ENCODE assay signal across 7 cellular contexts in the genomic region with DNA sequence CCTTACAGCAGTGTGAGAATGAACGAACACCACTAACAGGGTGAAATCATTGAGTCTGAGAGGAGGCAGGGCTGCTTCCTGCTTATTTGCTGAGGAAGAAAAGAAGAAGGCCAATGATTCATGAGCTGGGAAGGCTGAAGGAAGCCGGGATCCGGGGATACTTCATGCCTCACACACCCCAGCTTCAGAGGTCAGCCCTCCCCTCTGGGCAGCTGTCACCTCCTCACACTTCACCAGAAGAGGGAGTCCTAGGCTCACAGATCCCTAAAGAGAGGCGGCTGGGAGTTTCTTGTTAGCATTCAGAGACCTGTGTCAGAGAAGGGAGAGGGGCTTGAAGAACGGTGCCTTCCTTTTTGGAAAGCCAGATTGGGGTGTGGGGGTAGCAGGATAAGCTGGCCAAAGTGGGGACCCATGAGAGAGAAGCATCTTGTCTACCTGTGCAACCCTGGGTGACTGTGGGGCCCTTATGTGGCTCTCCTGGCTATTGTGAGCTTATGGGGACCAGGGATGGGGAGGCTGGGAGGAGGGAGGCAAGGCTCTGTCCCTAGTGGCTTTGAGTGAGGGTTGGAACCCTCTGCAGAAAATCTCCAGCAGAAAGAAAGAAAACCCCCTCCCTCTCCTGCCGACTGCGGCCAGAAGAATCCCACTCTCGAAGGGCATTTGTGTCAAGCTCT.
A peak's percentile ranks its signal among the peaks of the same experiment; 100 is the strongest.
DNase-seq lines count a peak whose midpoint lies in the region; ATAC-seq and TF ChIP-seq lines count a peak whose summit lies in the region.

No MANE protein-coding gene starts in this region.

- H3K4me1 Mint-ChIP-seq in activated T-cell treated with anti-CD3 and anti-CD28 coated beads, Interleukin-2, amount 50 U/mL, for 4 hours (ENCODE audit: low read depth): peaks cover 31% of the 10 kb centered on the region

- H3K27me3 Mint-ChIP-seq in activated T-cell treated with anti-CD3 and anti-CD28 coated beads, Interleukin-2, amount 50 U/mL, for 4 hours (ENCODE audit: low read depth): peaks cover 2% of the 10 kb centered on the region

- DNase-seq in GM10248 (ENCODE audit: extremely low spot score): peak; percentile 77
- peak; percentile 4 for DNase-seq in NCI-H82 treated with DMSO at 0.1 percent for 48 hours (lab: John Stamatoyannopoulos, UW; ENCODE audit: unreplicated experiment)
- DNase-seq in activated T-cell treated with anti-CD3 and anti-CD28 coated beads, Interleukin-2, amount 50 U/mL, for 4 hours: peak; percentile 20
- DNase-seq in fibroblast of the conjunctiva (ENCODE audit: low read depth): peak; percentile 37
- peak; percentile 76 for DNase-seq in non-pigmented ciliary epithelial cell (ENCODE audit: low read depth)
- DNase-seq in mesenteric fat pad (ENCODE audit: low spot score): no peak

- ATAC-seq in HG03442 (IDR thresholded peaks at IDR 0.05; ENCODE audit: unreplicated experiment): peak; percentile 54
- no peak for ATAC-seq in activated T-cell treated with anti-CD3 and anti-CD28 coated beads, Interleukin-2, amount 50 U/mL, for 4 hours

- peak; percentile 66 for TF ChIP-seq CTCF in GM10248 (IDR thresholded peaks at IDR 0.05; ENCODE audit: control extremely low read depth, extremely low read depth, low read depth, missing control alignments)

- POLR2A ChIA-PET in GM10248 (lab: Yijun Ruan, JAX): no interaction called here

- H3K9me3 Mint-ChIP-seq in activated T-cell treated with anti-CD3 and anti-CD28 coated beads, Interleukin-2, amount 50 U/mL, for 4 hours: peaks cover 3% of the 10 kb centered on the region

- H3K36me3 Mint-ChIP-seq in activated T-cell treated with anti-CD3 and anti-CD28 coated beads, Interleukin-2, amount 50 U/mL, for 4 hours (ENCODE audit: insufficient read depth): no peaks in the 10 kb centered on the region

- CTCF ChIA-PET in GM10248 (lab: Yijun Ruan, JAX): interaction anchor here (0.8 to 2.5 kb wide), 15 partner anchors 8 to 934 kb away, joined by 3 to 41 read pairs (median 4); no protein-coding TSS in a partner anchor

- H3K4me3 Mint-ChIP-seq in activated T-cell treated with anti-CD3 and anti-CD28 coated beads, Interleukin-2, amount 50 U/mL, for 4 hours: no peak overlapping the region
